Comparison of ENCODE assay signal across 20 cellular contexts in the genomic region with DNA sequence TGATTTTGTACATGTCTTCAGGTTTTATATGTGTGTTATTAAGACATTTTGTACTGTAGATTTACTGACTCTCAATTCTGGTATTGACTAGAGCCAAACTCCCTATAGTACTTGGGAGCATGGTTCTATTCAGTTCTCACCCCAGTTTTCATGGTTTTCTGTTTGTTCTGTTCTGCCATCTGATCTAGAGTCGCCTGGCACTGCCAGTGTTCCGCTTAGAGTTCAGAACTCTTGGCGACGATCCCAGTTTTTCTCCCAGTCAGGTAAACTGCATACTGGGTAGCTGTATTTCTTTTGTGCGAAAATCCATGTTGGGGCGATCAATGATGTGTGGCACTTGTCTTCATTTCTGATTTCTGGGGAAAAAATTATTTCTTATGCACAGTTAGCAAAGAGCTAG.
DNase-seq lines count a peak whose midpoint lies in the region; ATAC-seq and TF ChIP-seq lines count a peak whose summit lies in the region.
"Had no signal": no experiment of that assay in that cellular context is flagged by ENCODE, and none has a peak within 500 bp of the region (broad histone marks: within the 10 kb centered on the region; RNA-seq: fewer than 3 reads in every experiment).

No MANE protein-coding gene starts in this region.

- TF ChIP-seq CTCF in dorsolateral prefrontal cortex (IDR thresholded peaks at IDR 0.05 in 54 of 56, conservative IDR thresholded peaks at IDR 0.05 in 2 of 56; ENCODE audit: low read depth in 1 of 56, partially characterized antibody in 56 of 56): no peak

- H3K27ac ChIP-seq in dorsolateral prefrontal cortex: peak overlapping the region in 52 of 59 donors; percentile 5 to 83 (median 60)
- peak overlapping the region; percentile 21 for H3K27ac ChIP-seq in temporal lobe (ENCODE audit: low read depth, low read length)
- H3K27ac ChIP-seq: skin epidermis, tibial nerve had no signal

- no peaks in the 10 kb centered on the region for H3K27me3 ChIP-seq in dorsolateral prefrontal cortex
- H3K27me3 ChIP-seq: tibial nerve had no signal

- H3K4me3 ChIP-seq in dorsolateral prefrontal cortex: no peak overlapping the region
- H3K4me3 ChIP-seq: skin epidermis, tibial nerve had no signal

- intact Hi-C loops in left ventricle myocardium superior (cut with micrococcal nuclease) (no loop called here), left cardiac atrium (cut with DNase I) (no loop called here), dorsolateral prefrontal cortex (cut with DNase I) (no loop called here)

- no peak for DNase-seq in left ventricle myocardium superior
- no peak for DNase-seq in left cardiac atrium
- peak; percentile 92 for DNase-seq in NCI-H2029 treated with DMSO at 0.1 percent for 48 hours (lab: John Stamatoyannopoulos, UW)
- peak in 3 of 10 donors; percentile 23 to 52 (median 35) for DNase-seq in dorsolateral prefrontal cortex
- DNase-seq in SHP77 (lab: John Stamatoyannopoulos, UW): no peak
- no peak for DNase-seq in NCI-H446 treated with DMSO at 0.1 percent for 48 hours (lab: John Stamatoyannopoulos, UW)
- no peak for DNase-seq in SIG-M5 treated with dmso at 0.1 percent for 504 hours (lab: John Stamatoyannopoulos, UW; ENCODE audit: unreplicated experiment)
- DNase-seq: activated CD4-positive, alpha-beta memory T cell treated with anti-CD3 and anti-CD28 coated beads, Interleukin-2, amount 10 ng/mL, durations not matched to agents 7 days and 5 days; activated naive CD4-positive, alpha-beta T cell treated with anti-CD3 and anti-CD28 coated beads for 36 hours; CD8-positive, alpha-beta T cell; central memory CD4-positive, alpha-beta T cell; effector memory CD4-positive, alpha-beta T cell; glutamatergic neuron; Kasumi-1; NCI-H1048; stimulated activated CD4-positive, alpha-beta T cell treated with anti-CD3 and anti-CD28 coated beads, Interleukin-2, amount 100 ng/mL, for 24 hours; stimulated activated naive CD4-positive, alpha-beta T cell had no signal

- ATAC-seq in left ventricle myocardium superior (peak; percentile 66), left cardiac atrium (no peak)
- ATAC-seq: CD8-positive, alpha-beta T cell had no signal
